13 cellular contexts compared by ENCODE assay signal in the genomic region with DNA sequence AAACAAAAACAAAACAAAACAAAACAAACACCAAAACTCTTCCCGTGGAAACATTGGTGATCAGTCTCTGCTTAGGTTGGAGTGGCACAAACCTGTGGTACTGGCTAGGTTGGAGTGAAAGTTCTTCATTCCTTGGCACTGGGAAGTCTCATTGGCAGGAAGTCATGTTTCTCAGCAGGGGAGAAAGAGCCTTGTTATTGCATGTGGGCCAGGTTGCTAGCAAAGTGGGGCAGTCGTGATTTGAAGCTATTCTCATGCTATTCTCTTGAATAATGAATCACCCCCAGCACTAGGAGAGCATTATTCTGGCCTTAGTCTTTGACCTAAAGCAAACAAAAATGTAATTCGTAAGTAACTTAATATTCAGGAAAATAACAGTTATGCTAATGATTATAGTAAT. TPM values are rescaled to one million over a fixed set of nuclear protein-coding genes. Genes with fewer than 3 reads are reported as not detected.
DNase-seq lines count a peak whose midpoint lies in the region; FAIRE-seq and TF ChIP-seq lines count a peak whose summit lies in the region.
"Had no signal": no experiment of that assay in that cellular context is flagged by ENCODE, and none has a peak within 500 bp of the region (broad histone marks: within the 10 kb centered on the region; RNA-seq: fewer than 3 reads in every experiment).

No MANE protein-coding gene starts in this region.

- TF ChIP-seq CTCF in H1 (IDR thresholded peaks at IDR 0.05; ENCODE audit: control extremely low read depth in 1 of 3, insufficient read depth in 1 of 3, low read depth in 1 of 3, low read length in 3 of 3): no peak
- TF ChIP-seq CTCF in ovary (IDR thresholded peaks at IDR 0.05): no peak

- no peak overlapping the region for H4K8ac ChIP-seq in H1 (ENCODE audit: extremely low read depth, insufficient read depth, low read length)

- H3K23ac ChIP-seq in H1 (ENCODE audit: insufficient read length): no peak overlapping the region

- H2BK5ac ChIP-seq in H1 (ENCODE audit: low read depth, low read length): no peak overlapping the region; the same call in 1 of the 2 replicates

- H3K4me1 ChIP-seq in H1 (replicated peaks in 1 of 4; ENCODE audit: control insufficient read depth in 3 of 4, insufficient read depth in 4 of 4, low read length in 3 of 4): peaks cover 4 to 15% (median 7%) of the 10 kb centered on the region in 4 experiments
- no peaks in the 10 kb centered on the region for H3K4me1 ChIP-seq in ovary (ENCODE audit: insufficient read depth)
- H3K4me1 ChIP-seq: transverse colon had no signal

- TF ChIP-seq POLR2A in H1 (IDR thresholded peaks at IDR 0.05; ENCODE audit: control extremely low read depth in 1 of 2, low read depth in 2 of 2, low read length in 2 of 2) (no peak), ovary (IDR thresholded peaks at IDR 0.05) (no peak)

- H3K79me2 ChIP-seq in H1 (ENCODE audit: control insufficient read depth in 1 of 2, insufficient read depth in 2 of 2, low read length in 2 of 2): no peaks in the 10 kb centered on the region

- DNase-seq in COR-L47 (lab: John Stamatoyannopoulos, UW) (peak; percentile 2), NCI-H69 (lab: John Stamatoyannopoulos, UW) (peak; percentile 65), H1 (ENCODE audit: low read depth in 1 of 2, low spot score in 2 of 2) (no peak), myocyte (ENCODE audit: low read depth) (peak; percentile 28), NOMO-1 (lab: John Stamatoyannopoulos, UW; ENCODE audit: unreplicated experiment in 2 of 2) (no peak), HTR-8/SVneo (ENCODE audit: insufficient read length, low spot score) (no peak), ovary (no peak), NCI-H345 treated with DMSO at 0.1 percent for 48 hours (lab: John Stamatoyannopoulos, UW; ENCODE audit: unreplicated experiment) (no peak)
- DNase-seq: immature natural killer cell, transverse colon had no signal

- H3K9me3 ChIP-seq in H1 (ENCODE audit: insufficient read depth in 2 of 2, low read depth in 1 of 2, low read length in 1 of 2) (no peaks in the 10 kb centered on the region), ovary (no peaks in the 10 kb centered on the region)
- H3K9me3 ChIP-seq: transverse colon had no signal

- H2BK15ac ChIP-seq in H1 (ENCODE audit: low read length): no peak overlapping the region

- no peak overlapping the region for H3K56ac ChIP-seq in H1 (replicated peaks; ENCODE audit: insufficient read length, low read depth, low read length)

- no peak overlapping the region for H3K14ac ChIP-seq in H1 (ENCODE audit: insufficient read length)

- CTCF ChIA-PET in H1 (lab: Charles Lee; ENCODE audit: partially characterized antibody): interaction anchor here (0.7 to 1.7 kb wide), 3 partner anchors 9 to 26 kb away, joined by 3 to 4 read pairs (median 3); no protein-coding TSS in a partner anchor

- no peak overlapping the region for H2AK5ac ChIP-seq in H1 (ENCODE audit: low read depth, low read length)

- H3K9ac ChIP-seq in H1 (replicated peaks in 1 of 4; ENCODE audit: extremely low read depth in 1 of 4, low read depth in 3 of 4, low read length in 3 of 4): no peak overlapping the region

- H3K27me3 ChIP-seq in H1 (replicated peaks in 1 of 4; ENCODE audit: control insufficient read depth in 3 of 4, extremely low read depth in 1 of 4, insufficient read depth in 3 of 4, low read length in 3 of 4) (no peaks in the 10 kb centered on the region), ovary (no peaks in the 10 kb centered on the region)

- H3K36me3 ChIP-seq in H1 (ENCODE audit: control insufficient read depth in 2 of 4, insufficient read depth in 4 of 4, low read length in 3 of 4): no peaks in the 10 kb centered on the region
- no peaks in the 10 kb centered on the region for H3K36me3 ChIP-seq in ovary
- H3K36me3 ChIP-seq: transverse colon had no signal

- TF ChIP-seq RAD21 in H1 (IDR thresholded peaks at IDR 0.05 in 1 of 2, conservative IDR thresholded peaks at IDR 0.05 in 1 of 2; ENCODE audit: low read depth in 2 of 2, low read length in 2 of 2): no peak

- H3K18ac ChIP-seq in H1 (ENCODE audit: extremely low read depth, low read length): no peak overlapping the region

- H2BK12ac ChIP-seq in H1 (ENCODE audit: low read depth, low read length): no peak overlapping the region

- no peak for TF ChIP-seq EP300 in H1 (IDR thresholded peaks at IDR 0.05; ENCODE audit: borderline replicate concordance in 1 of 2, low read depth in 2 of 2, low read length in 2 of 2)
- TF ChIP-seq EP300 in ovary (IDR thresholded peaks at IDR 0.05): no peak

- H3K4ac ChIP-seq in H1 (replicated peaks; ENCODE audit: insufficient read length, low read depth, low read length): no peak overlapping the region

- peak overlapping the region; percentile 37; the same call in 1 of the 2 replicates for H2AFZ ChIP-seq in H1 (ENCODE audit: low read length)

- no peaks in the 10 kb centered on the region for H4K20me1 ChIP-seq in H1 (replicated peaks in 1 of 2; ENCODE audit: control insufficient read depth in 1 of 2, insufficient read depth in 2 of 2, low read length in 2 of 2)

- H3K23me2 ChIP-seq in H1 (ENCODE audit: low read depth, low read length): no peaks in the 10 kb centered on the region

- H3K27ac ChIP-seq in H1 (ENCODE audit: low read depth, low read length): no peak overlapping the region
- H3K27ac ChIP-seq in ovary: no peak overlapping the region
- H3K27ac ChIP-seq: transverse colon had no signal

- no peaks in the 10 kb centered on the region for H3K79me1 ChIP-seq in H1 (ENCODE audit: low read depth, low read length)

- intact Hi-C loops in ovary (cut with DNase I): no loop called here

- H2BK120ac ChIP-seq in H1 (replicated peaks; ENCODE audit: low read depth, low read length): no peak overlapping the region

- H3K4me2 ChIP-seq in H1 (ENCODE audit: insufficient read depth in 1 of 2, low read depth in 2 of 2, low read length in 2 of 2): peak overlapping the region; percentile 20 to 34; a peak in 1 of 4 replicates

- peak overlapping the region in 1 of 4 experiments; percentile 9; a peak in 1 of 8 replicates for H3K4me3 ChIP-seq in H1 (ENCODE audit: extremely low read depth in 1 of 4, insufficient read depth in 2 of 4, low read depth in 3 of 4, low read length in 4 of 4)
- H3K4me3 ChIP-seq in ovary: no peak overlapping the region
- H3K4me3 ChIP-seq: transverse colon had no signal

- no peak overlapping the region for H4K91ac ChIP-seq in H1 (replicated peaks; ENCODE audit: insufficient read length, low read length)

- FAIRE-seq in H1 (lab: Jason Lieb, UNC) (no peak), HTR-8/SVneo (lab: Jason Lieb, UNC) (no peak)
- FAIRE-seq: D721Med had no signal

- WGBS in H1 (ENCODE audit: extremely low coverage in 1 of 2, insufficient coverage in 1 of 2, insufficient read length in 1 of 2, insufficient replicate concordance in 2 of 2, low coverage in 1 of 2, low lambda C conversion rate in 2 of 2, missing lambda C conversion rate in 1 of 2), 2 experiments: 45% methylated on average over 3 of the region's 3 CpGs; no CpG with 5 or more reads in 1 of the 2 experiments
- WGBS in ovary, 3 donors: 31 to 41% (median 33%) methylated on average over 3 of the region's 3 CpGs

- no peak overlapping the region; the same call in 1 of the 2 replicates for H2BK20ac ChIP-seq in H1 (ENCODE audit: low read length)

- H4K5ac ChIP-seq in H1 (ENCODE audit: insufficient read length, low read depth, low read length): no peak overlapping the region

- POLR2A ChIA-PET in H1 (lab: Charles Lee; ENCODE audit: partially characterized antibody): no interaction called here

TF ChIP-seq in H1, 55 proteins besides CTCF, POLR2A, EP300 and RAD21:
- TF ChIP-seq POU5F1 (IDR thresholded peaks at IDR 0.05; ENCODE audit: low read depth, low read length) (no peak), YY1 (IDR thresholded peaks at IDR 0.05; ENCODE audit: low read depth, low read length) (peak; percentile 22; the same call in 1 of the 2 replicates), BRCA1 (IDR thresholded peaks at IDR 0.05; ENCODE audit: low read depth, low read length) (no peak), MAX (IDR thresholded peaks at IDR 0.05) (0 out of 2 replicates have a peak, but pooled peaks have one; percentile 34)

RNA-seq across cellular contexts. Expression of gene B4GALNT2, which starts 24.3 kb away (rescaled TPM):
- 0.04 TPM in 1 of 2 replicates, not detected in the other for total RNA-seq in H1 (2021; fragmentation: NEBNext Ultra II Directional; extraction: Animal tissue kit (Norgen Biotek cat#: 25700))
- polyA plus RNA-seq in H1 (2011; rRNA removed) (not detected in 2 replicates), ovary (not detected)
- polyA plus RNA-seq in H1 (2011; cell fraction: cytosol; rRNA removed): not detected
- 0.01 TPM for polyA plus RNA-seq in H1 (2011; cell fraction: nucleus; rRNA removed)
- not detected in 4 replicates for polyA plus RNA-seq in H1 (2012, experiment 1 of 2)
- not detected for polyA plus RNA-seq in H1 (2012, experiment 2 of 2)
- polyA plus RNA-seq in H1 (2013, experiment 1 of 2): 0.04 TPM
- not detected for polyA plus RNA-seq in H1 (2013, experiment 2 of 2)
- not detected in 2 replicates for polyA minus RNA-seq in H1 (2011; rRNA and poly(A)+ RNA removed)
- polyA minus RNA-seq in H1 (2011; cell fraction: cytosol; rRNA and poly(A)+ RNA removed): not detected
- not detected for polyA minus RNA-seq in H1 (2011; cell fraction: nucleus; rRNA and poly(A)+ RNA removed)
- total RNA-seq in myocyte (not detected in 2 replicates), ovary (under 1 TPM in 4 of 7 donors, not detected in 3; under 0.01 to 0.03 (median 0.03) TPM)
- not detected for polyA plus RNA-seq in myocyte (2012)
- total RNA-seq: OCI-LY7, omental fat pad had no signal
- polyA plus RNA-seq: immature natural killer cell had no signal

Comparison
In these comparisons a context has a peak if more than half of its experiments do, and no peak if none do; other contexts are left out.
1. DNase-seq: peak in COR-L47 (single experiment), NCI-H69 (single experiment) and myocyte (single experiment); none in H1 (0 of 2), NOMO-1 (0 of 2), HTR-8/SVneo (single experiment), ovary (0 of 5) and NCI-H345 treated with DMSO at 0.1 percent for 48 hours (single experiment).